Comparison of ENCODE assay signal across 7 cellular contexts in the genomic region with DNA sequence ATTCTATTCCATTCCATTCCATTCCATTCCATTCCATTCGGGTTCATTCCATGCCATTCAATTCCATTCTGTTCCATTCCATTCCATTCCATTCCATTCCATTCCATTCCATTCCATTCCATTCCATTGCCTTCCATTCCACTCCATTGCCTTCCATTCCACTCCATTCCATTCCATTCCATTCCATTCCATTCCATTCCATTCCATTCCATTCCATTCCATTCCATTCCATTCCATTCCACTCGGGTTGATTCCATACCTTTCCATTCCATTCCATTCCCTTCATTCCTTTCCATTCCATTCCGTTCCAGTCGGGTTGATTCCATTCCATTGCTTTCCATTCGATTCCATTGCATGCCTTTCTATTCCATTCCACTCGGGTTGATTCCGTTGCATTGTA.
DNase-seq lines count a peak whose midpoint lies in the region; ATAC-seq and TF ChIP-seq lines count a peak whose summit lies in the region.
"Not testable (repeated sequence)": the region's sequence is repeated elsewhere in the genome, so short reads cannot be mapped to it uniquely, and the experiment has no call there.

No MANE protein-coding gene starts in this region.

- H3K4me1 ChIP-seq in body of pancreas, lower lobe of right lung, psoas muscle: not testable (repeated sequence)

- H3K9me3 ChIP-seq in body of pancreas, psoas muscle: not testable (repeated sequence)
- H3K9me3 ChIP-seq in lower lobe of right lung = peaks cover 19% of the 10 kb centered on the region

- intact Hi-C loops in body of pancreas (cut with DNase I); Right ventricle myocardium superior (cut with DNase I); lower lobe of right lung (cut with DNase I); psoas muscle (cut with DNase I): not testable (repeated sequence)

- H3K4me3 ChIP-seq in body of pancreas, lower lobe of right lung, psoas muscle: not testable (repeated sequence)

- H3K36me3 ChIP-seq in body of pancreas (replicated peaks in 1 of 2; ENCODE audit: insufficient read depth in 1 of 2, low read depth in 2 of 2); lower lobe of right lung; psoas muscle (ENCODE audit: insufficient read depth in 1 of 2, low read depth in 1 of 2): not testable (repeated sequence)

- ATAC-seq in GM18867 (IDR thresholded peaks at IDR 0.05; ENCODE audit: unreplicated experiment) (peak; percentile 32), HG02588 (IDR thresholded peaks at IDR 0.05; ENCODE audit: unreplicated experiment) (peak; percentile 26), HG03378 (IDR thresholded peaks at IDR 0.05; ENCODE audit: unreplicated experiment) (peak; percentile 21), body of pancreas (peak; percentile 33), Right ventricle myocardium superior (ENCODE audit: poor library complexity) (peak; percentile 51), lower lobe of right lung (peak; percentile 61 to 67), psoas muscle (peak; percentile 43 to 55 (median 48))

- not testable (repeated sequence) for H3K27ac ChIP-seq in body of pancreas, lower lobe of right lung, psoas muscle

- not testable (repeated sequence) for TF ChIP-seq POLR2A in body of pancreas (IDR thresholded peaks at IDR 0.05)

- DNase-seq in body of pancreas, Right ventricle myocardium superior, lower lobe of right lung, psoas muscle: not testable (repeated sequence)

- 40 to 45% methylated on average over 7 of the region's 7 CpGs for WGBS in body of pancreas, 2 donors
- WGBS in psoas muscle, 3 donors = 52 to 56% (median 53%) methylated on average over 7 of the region's 7 CpGs

- not testable (repeated sequence) for TF ChIP-seq CTCF in body of pancreas (IDR thresholded peaks at IDR 0.05); lower lobe of right lung (IDR thresholded peaks at IDR 0.05); psoas muscle (IDR thresholded peaks at IDR 0.05)

- not testable (repeated sequence) for H3K27me3 ChIP-seq in body of pancreas; lower lobe of right lung (ENCODE audit: low read depth); psoas muscle (ENCODE audit: insufficient read depth in 3 of 3, low read length in 2 of 3)
